8 cellular contexts compared by ENCODE assay signal in genomic region chr1:51296379-51297357, GRCh38. TPM values are rescaled to one million over a fixed set of nuclear protein-coding genes. Genes with fewer than 3 reads are reported as not detected.
DNase-seq lines count a peak whose midpoint lies in the region; ATAC-seq and TF ChIP-seq lines count a peak whose summit lies in the region.

No MANE protein-coding gene starts in this region.

- ATAC-seq in heart left ventricle (peak; percentile 65 to 87 (median 84)), upper lobe of left lung (ENCODE audit: low FRiP score in 2 of 2) (peak; percentile 87 to 94)

- no peaks in the 10 kb centered on the region for H3K79me2 ChIP-seq in SU-DHL-6 (ENCODE audit: insufficient read depth, low read length)

- H3K27me3 ChIP-seq in SU-DHL-6 (ENCODE audit: low read length): no peaks in the 10 kb centered on the region
- H3K27me3 ChIP-seq in heart left ventricle: no peaks in the 10 kb centered on the region
- H3K27me3 ChIP-seq in upper lobe of left lung: no peaks in the 10 kb centered on the region

- no peaks in the 10 kb centered on the region for H4K20me1 ChIP-seq in SU-DHL-6 (ENCODE audit: low read depth, low read length)

- H3F3A ChIP-seq in SU-DHL-6 (ENCODE audit: insufficient read depth): no peaks in the 10 kb centered on the region

- TF ChIP-seq CTCF in SU-DHL-6 (IDR thresholded peaks at IDR 0.05; ENCODE audit: insufficient read depth, low read length, poor library complexity, severe bottlenecking): peak; percentile 84
- TF ChIP-seq CTCF in heart left ventricle (IDR thresholded peaks at IDR 0.05): peak; percentile 93 to 99 (median 97)
- peak; percentile 96 for TF ChIP-seq CTCF in progenitor cell of endocrine pancreas (IDR thresholded peaks at IDR 0.05; ENCODE audit: unreplicated experiment)
- TF ChIP-seq CTCF in upper lobe of left lung (IDR thresholded peaks at IDR 0.05): peak; percentile 87 to 94 (median 92)

- no peak overlapping the region for H3K9ac ChIP-seq in SU-DHL-6 (ENCODE audit: low read length)

- TF ChIP-seq POLR2A in heart left ventricle (IDR thresholded peaks at IDR 0.05): no peak
- no peak for TF ChIP-seq POLR2A in upper lobe of left lung (IDR thresholded peaks at IDR 0.05)

- no peak for TF ChIP-seq EP300 in upper lobe of left lung (IDR thresholded peaks at IDR 0.05)

- H3K36me3 Mint-ChIP-seq in activated naive CD8-positive, alpha-beta T cell treated with anti-CD3 and anti-CD28 coated beads for 36 hours: no peaks in the 10 kb centered on the region
- peaks cover 6% of the 10 kb centered on the region for H3K36me3 Mint-ChIP-seq in progenitor cell of endocrine pancreas (ENCODE audit: insufficient read depth)

- intact Hi-C loops in heart left ventricle (cut with DNase I): loop anchor here (1.0 to 10.0 kb wide), 7 partner anchors 59 to 104 kb away; partner anchors contain the start of gene RNF11 (in 5 of the 10)

- peak overlapping the region; percentile 61 for H3K27ac Mint-ChIP-seq in activated naive CD8-positive, alpha-beta T cell treated with anti-CD3 and anti-CD28 coated beads for 36 hours
- H3K27ac Mint-ChIP-seq in progenitor cell of endocrine pancreas: no peak overlapping the region

- H3K4me3 ChIP-seq in SU-DHL-6 (ENCODE audit: insufficient read depth, low read length, poor library complexity, severe bottlenecking) (no peak overlapping the region), heart left ventricle (peak overlapping the region in 11 of 12 donors; percentile 19 to 74 (median 51)), upper lobe of left lung (peak overlapping the region in 3 of 4 donors; percentile 36 to 55 (median 46))

- no peaks in the 10 kb centered on the region for H3K9me3 Mint-ChIP-seq in activated naive CD8-positive, alpha-beta T cell treated with anti-CD3 and anti-CD28 coated beads for 36 hours
- H3K9me3 Mint-ChIP-seq in progenitor cell of endocrine pancreas (ENCODE audit: low read depth): no peaks in the 10 kb centered on the region

- H3K4me1 ChIP-seq in heart left ventricle (peaks cover 0 to 16% (median 11%) of the 10 kb centered on the region in 12 donors), upper lobe of left lung (peaks cover 11 to 20% (median 14%) of the 10 kb centered on the region in 4 donors)

- no peaks in the 10 kb centered on the region for H3K36me3 ChIP-seq in SU-DHL-6 (ENCODE audit: low read length)
- H3K36me3 ChIP-seq in heart left ventricle: no peaks in the 10 kb centered on the region
- H3K36me3 ChIP-seq in upper lobe of left lung: no peaks in the 10 kb centered on the region

- H3K9me3 ChIP-seq in SU-DHL-6 (ENCODE audit: insufficient read depth, low read length): no peaks in the 10 kb centered on the region
- H3K9me3 ChIP-seq in heart left ventricle: no peaks in the 10 kb centered on the region
- no peaks in the 10 kb centered on the region for H3K9me3 ChIP-seq in upper lobe of left lung

- H3K27me3 Mint-ChIP-seq in activated naive CD8-positive, alpha-beta T cell treated with anti-CD3 and anti-CD28 coated beads for 36 hours: no peaks in the 10 kb centered on the region
- H3K27me3 Mint-ChIP-seq in progenitor cell of endocrine pancreas: no peaks in the 10 kb centered on the region

- peak overlapping the region; percentile 44 for H3K4me2 ChIP-seq in SU-DHL-6 (ENCODE audit: low read depth, low read length, poor library complexity, severe bottlenecking)

- peak overlapping the region; percentile 64 for H3K4me3 Mint-ChIP-seq in activated naive CD8-positive, alpha-beta T cell treated with anti-CD3 and anti-CD28 coated beads for 36 hours
- no peak overlapping the region for H3K4me3 Mint-ChIP-seq in progenitor cell of endocrine pancreas (ENCODE audit: low read depth)

- H2AFZ ChIP-seq in SU-DHL-6 (ENCODE audit: low read depth, low read length, severe bottlenecking): no peak overlapping the region

- WGBS in heart left ventricle, 4 donors: 16 to 26% (median 23%) methylated on average over 28 to 33 of the region's 33 CpGs
- 21 to 34% methylated on average over 22 to 32 of the region's 33 CpGs for WGBS in upper lobe of left lung, 2 donors

- H3K9me2 ChIP-seq in SU-DHL-6 (replicated peaks; ENCODE audit: insufficient read depth, low read length): no peaks in the 10 kb centered on the region

- H3K27ac ChIP-seq in SU-DHL-6 (ENCODE audit: low read depth, low read length) (no peak overlapping the region), heart left ventricle (peak overlapping the region in 4 of 12 donors; percentile 1 to 27 (median 8)), upper lobe of left lung (peak overlapping the region in 3 of 4 donors; percentile 22 to 55 (median 34))

- DNase-seq in DMS153 treated with DMSO at 0.1 percent for 48 hours (lab: John Stamatoyannopoulos, UW; ENCODE audit: unreplicated experiment) (peak; percentile 86), GOT3 (lab: John Stamatoyannopoulos, UW) (peak; percentile 38), NCI-H1092 treated with DMSO at 0.1 percent for 48 hours (lab: John Stamatoyannopoulos, UW) (peak; percentile 61), heart left ventricle (peak; percentile 81 to 90 (median 84)), progenitor cell of endocrine pancreas (ENCODE audit: low spot score, unreplicated experiment) (peak; percentile 80), upper lobe of left lung (peak; percentile 88 to 90)
- peak; percentile 79 for DNase-seq in activated naive CD8-positive, alpha-beta T cell treated with anti-CD3 and anti-CD28 coated beads for 36 hours

- H3K4me1 Mint-ChIP-seq in activated naive CD8-positive, alpha-beta T cell treated with anti-CD3 and anti-CD28 coated beads for 36 hours: peaks cover 18% of the 10 kb centered on the region
- H3K4me1 Mint-ChIP-seq in progenitor cell of endocrine pancreas (ENCODE audit: low read depth): peaks cover 3% of the 10 kb centered on the region

RNA-seq across cellular contexts. Expression of gene TTC39A, which starts 33.7 kb away (rescaled TPM):
- total RNA-seq in activated naive CD8-positive, alpha-beta T cell treated with anti-CD3 and anti-CD28 coated beads for 36 hours: not detected
- total RNA-seq in heart left ventricle (10 to 100 TPM; 14.5 to 29.2 (median 23.5) TPM), progenitor cell of endocrine pancreas (22.4 and 26.0 TPM in 2 replicates), upper lobe of left lung (10 to 100 TPM; 33.0 to 96.4 (median 55.7) TPM)
- polyA plus RNA-seq in heart left ventricle: 10 to 100 TPM in 1 of 2 donors, 1 to 10 TPM in 1; 8.4 to 16.0 TPM

Comparison
In these comparisons a context has a peak if more than half of its experiments do, and no peak if none do; other contexts are left out.
1. DNase-seq: peak in every context shown above with its lines; median percentile 89 in upper lobe of left lung; 86 in DMS153 treated with DMSO at 0.1 percent for 48 hours; 84 in heart left ventricle; 80 in progenitor cell of endocrine pancreas; 79 in activated naive CD8-positive, alpha-beta T cell treated with anti-CD3 and anti-CD28 coated beads for 36 hours; 61 in NCI-H1092 treated with DMSO at 0.1 percent for 48 hours; 38 in GOT3.
2. RNA of gene TTC39A, which starts 33.7 kb away (total RNA-seq): 33.0 to 96.4 TPM in upper lobe of left lung, 22.4 to 26.0 TPM in progenitor cell of endocrine pancreas and 14.5 to 29.2 TPM in heart left ventricle; not detected in activated naive CD8-positive, alpha-beta T cell treated with anti-CD3 and anti-CD28 coated beads for 36 hours; every median in the first group is over 10 times any median in the second.
3. Peak in every context shown above with its lines, with median percentiles within 50 percentile points of each other: CTCF ChIP-seq.